ENCODE assay signal across 15 cellular contexts in genomic region chr2:12177995-12178760, GRCh38.
DNase-seq lines count a peak whose midpoint lies in the region; ATAC-seq and TF ChIP-seq lines count a peak whose summit lies in the region.
"Had no signal": no experiment of that assay in that cellular context is flagged by ENCODE, and none has a peak within 500 bp of the region (broad histone marks: within the 10 kb centered on the region; RNA-seq: fewer than 3 reads in every experiment).

No MANE protein-coding gene starts in this region.

- no peak; the same call in 2 of the 3 replicates for ATAC-seq in DND-41 (ENCODE audit: insufficient read depth, low read depth)
- peak in 1 of 2 donors; percentile 36 for ATAC-seq in naive thymus-derived CD8-positive, alpha-beta T cell

- peaks cover 44% of the 10 kb centered on the region for H3K4me1 Mint-ChIP-seq in HFFc6 (ENCODE audit: low read depth)
- peaks cover 36% of the 10 kb centered on the region for H3K4me1 Mint-ChIP-seq in activated CD4-positive, alpha-beta memory T cell treated with anti-CD3 and anti-CD28 coated beads for 36 hours (ENCODE audit: low read depth)
- peaks cover 29 to 56% (median 46%) of the 10 kb centered on the region in 4 donors for H3K4me1 Mint-ChIP-seq in naive thymus-derived CD8-positive, alpha-beta T cell

- no peaks in the 10 kb centered on the region for H3K9me3 Mint-ChIP-seq in HFFc6
- H3K9me3 Mint-ChIP-seq in activated CD4-positive, alpha-beta memory T cell treated with anti-CD3 and anti-CD28 coated beads for 36 hours, result no peaks in the 10 kb centered on the region
- no peaks in the 10 kb centered on the region for H3K9me3 Mint-ChIP-seq in naive thymus-derived CD8-positive, alpha-beta T cell

- intact Hi-C loops in activated CD4-positive, alpha-beta memory T cell treated with anti-CD3 and anti-CD28 coated beads for 36 hours (cut with micrococcal nuclease), result loop anchor here (5.0 kb wide), 2 partner anchors 94 to 114 kb away; no protein-coding TSS in a partner anchor
- intact Hi-C loops in dorsolateral prefrontal cortex (cut with DNase I), result no loop called here

- no peaks in the 10 kb centered on the region for H3K9me3 ChIP-seq in DND-41 (ENCODE audit: insufficient read depth, low read length, severe bottlenecking)
- H3K9me3 ChIP-seq: SJSA1 had no signal

- H3K4me2 ChIP-seq in DND-41 (ENCODE audit: insufficient read depth, low read length), result no peak overlapping the region; the same call in 1 of the 2 replicates

- H3K36me3 Mint-ChIP-seq in HFFc6 (ENCODE audit: low read depth), result no peaks in the 10 kb centered on the region
- H3K36me3 Mint-ChIP-seq in activated CD4-positive, alpha-beta memory T cell treated with anti-CD3 and anti-CD28 coated beads for 36 hours, result no peaks in the 10 kb centered on the region
- no peaks in the 10 kb centered on the region for H3K36me3 Mint-ChIP-seq in naive thymus-derived CD8-positive, alpha-beta T cell
- H3K36me3 Mint-ChIP-seq: activated naive CD8-positive, alpha-beta T cell had no signal

- H3K79me2 ChIP-seq in DND-41 (ENCODE audit: insufficient read depth, low read length), result no peaks in the 10 kb centered on the region

- POLR2A ChIA-PET in activated CD4-positive, alpha-beta memory T cell treated with anti-CD3 and anti-CD28 coated beads for 36 hours (lab: Charles Lee), result no interaction called here
- POLR2A ChIA-PET in naive thymus-derived CD8-positive, alpha-beta T cell (lab: Charles Lee), result interaction anchor here (0.6 to 1.2 kb wide), 2 partner anchors 10 to 32 kb away, joined by 3 to 4 read pairs; no protein-coding TSS in a partner anchor

- H3K36me3 ChIP-seq in DND-41 (ENCODE audit: insufficient read depth, low read length), result no peaks in the 10 kb centered on the region
- H3K36me3 ChIP-seq: SJSA1 had no signal

- peaks cover 4% of the 10 kb centered on the region for H3K27me3 Mint-ChIP-seq in HFFc6 (ENCODE audit: insufficient read depth)
- no peaks in the 10 kb centered on the region for H3K27me3 Mint-ChIP-seq in activated CD4-positive, alpha-beta memory T cell treated with anti-CD3 and anti-CD28 coated beads for 36 hours
- H3K27me3 Mint-ChIP-seq in naive thymus-derived CD8-positive, alpha-beta T cell, result peaks cover 0 to 2% (median 0%) of the 10 kb centered on the region in 5 donors
- H3K27me3 Mint-ChIP-seq: activated CD4-positive, alpha-beta T cell treated with anti-CD3 and anti-CD28 coated beads for 36 hours; activated naive CD8-positive, alpha-beta T cell had no signal

- 0 out of 2 replicates have a peak overlapping the region, but pooled peaks have one; percentile 32 for H2AFZ ChIP-seq in DND-41 (ENCODE audit: low read depth, low read length)

- H3K4me3 Mint-ChIP-seq in HFFc6, result 0 out of 2 replicates have a peak overlapping the region, but pooled peaks have one; percentile 67
- no peak overlapping the region for H3K4me3 Mint-ChIP-seq in activated CD4-positive, alpha-beta memory T cell treated with anti-CD3 and anti-CD28 coated beads for 36 hours
- H3K4me3 Mint-ChIP-seq in naive thymus-derived CD8-positive, alpha-beta T cell, result peak overlapping the region in 9 of 10 donors; percentile 40 to 73 (median 58)
- H3K4me3 Mint-ChIP-seq: activated CD4-positive, alpha-beta T cell treated with anti-CD3 and anti-CD28 coated beads for 36 hours had no signal

- peak overlapping the region; percentile 67; the same call in 1 of the 2 replicates for H3K27ac Mint-ChIP-seq in HFFc6
- peak overlapping the region; percentile 10 for H3K27ac Mint-ChIP-seq in activated CD4-positive, alpha-beta memory T cell treated with anti-CD3 and anti-CD28 coated beads for 36 hours
- peak overlapping the region in 9 of 10 donors; percentile 50 to 88 (median 72) for H3K27ac Mint-ChIP-seq in naive thymus-derived CD8-positive, alpha-beta T cell
- H3K27ac Mint-ChIP-seq: activated CD4-positive, alpha-beta T cell treated with anti-CD3 and anti-CD28 coated beads for 36 hours; activated naive CD8-positive, alpha-beta T cell had no signal

- H3K4me3 ChIP-seq in DND-41 (ENCODE audit: low read depth in 1 of 2, low read length in 2 of 2) (no peak overlapping the region), dorsolateral prefrontal cortex (no peak overlapping the region)
- H3K4me3 ChIP-seq: SJSA1 had no signal

- DNase-seq in DND-41 (no peak), HFFc6 (no peak), NCI-H2171 treated with DMSO at 0.1 percent for 48 hours (lab: John Stamatoyannopoulos, UW) (no peak), GDM1 (lab: John Stamatoyannopoulos, UW) (no peak), dorsolateral prefrontal cortex (no peak)
- DNase-seq in activated CD4-positive, alpha-beta memory T cell treated with anti-CD3 and anti-CD28 coated beads for 36 hours, result no peak
- no peak for DNase-seq in naive thymus-derived CD8-positive, alpha-beta T cell
- DNase-seq in stimulated activated CD4-positive, alpha-beta T cell treated with anti-CD3 and anti-CD28 coated beads, Interleukin-2, amount 100 ng/mL, for 24 hours, result no peak
- DNase-seq: NCI-H524; stimulated activated CD4-positive, alpha-beta T cell treated with anti-CD3 and anti-CD28 coated beads, Interleukin-12 subunit alpha, Interleukin-12 subunit beta, amount 100 ng/mL, for 4 hours; stimulated activated CD8-positive, alpha-beta memory T cell treated with anti-CD3 and anti-CD28 coated beads, Interleukin-4, amount 100 ng/mL, for 48 hours had no signal

- CTCF ChIA-PET in activated CD4-positive, alpha-beta memory T cell treated with anti-CD3 and anti-CD28 coated beads for 36 hours (lab: Charles Lee), result interaction anchor here (0.6 to 0.7 kb wide), 2 partner anchors 799 to 829 kb away, joined by 3 read pairs; no protein-coding TSS in a partner anchor

- no peak for TF ChIP-seq CTCF in DND-41 (IDR thresholded peaks at IDR 0.05; ENCODE audit: borderline replicate concordance, extremely low read depth, low read length, poor library complexity, severe bottlenecking)
- TF ChIP-seq CTCF in HFFc6 (IDR thresholded peaks at IDR 0.05), result no peak
- no peak for TF ChIP-seq CTCF in dorsolateral prefrontal cortex (IDR thresholded peaks at IDR 0.05 in 54 of 56, conservative IDR thresholded peaks at IDR 0.05 in 2 of 56; ENCODE audit: low read depth in 1 of 56, partially characterized antibody in 56 of 56)

- H3K4me1 ChIP-seq in DND-41 (ENCODE audit: insufficient read depth, low read length), result peaks cover 28% of the 10 kb centered on the region

- H3K9ac ChIP-seq in DND-41 (ENCODE audit: low read depth, low read length), result no peak overlapping the region

- no peaks in the 10 kb centered on the region for H4K20me1 ChIP-seq in DND-41 (ENCODE audit: insufficient read depth, low read length)

- H3K27ac ChIP-seq in DND-41 (ENCODE audit: low read length) (peak overlapping the region; percentile 76), dorsolateral prefrontal cortex (peak overlapping the region in 2 of 59 donors; percentile 17 to 19)
- H3K27ac ChIP-seq: HL-60, SJSA1 had no signal

- H3K27me3 ChIP-seq in DND-41 (ENCODE audit: insufficient read depth, low read length, poor library complexity) (no peaks in the 10 kb centered on the region), dorsolateral prefrontal cortex (peaks cover 0 to 7% (median 0%) of the 10 kb centered on the region in 45 donors)
- H3K27me3 ChIP-seq: SJSA1 had no signal

Comparison
In these comparisons a context has a peak if more than half of its experiments do, and no peak if none do; other contexts are left out.
1. H3K27ac Mint-ChIP-seq: peak in every context shown above with its lines; median percentile 72 in naive thymus-derived CD8-positive, alpha-beta T cell; 67 in HFFc6; 10 in activated CD4-positive, alpha-beta memory T cell treated with anti-CD3 and anti-CD28 coated beads for 36 hours.